ENCODE assay signal across 8 cellular contexts in the genomic region with DNA sequence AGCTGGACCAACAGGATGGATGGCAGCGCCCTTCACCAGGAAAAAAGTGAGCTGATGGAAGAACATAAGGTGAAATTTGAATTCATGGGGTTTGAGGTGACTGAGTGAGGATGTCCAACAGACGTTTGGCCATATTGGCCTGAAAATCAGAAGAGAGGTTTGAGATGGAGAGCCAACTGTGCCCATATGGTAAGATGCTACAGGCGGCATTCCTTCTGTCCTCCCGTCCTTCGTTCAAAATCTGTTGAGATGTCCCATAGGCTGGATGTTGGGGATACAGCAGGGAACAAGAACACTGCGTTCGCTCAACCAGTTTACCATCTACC. TPM values are rescaled to one million over a fixed set of nuclear protein-coding genes. Genes with fewer than 3 reads are reported as not detected.
DNase-seq lines count a peak whose midpoint lies in the region; ATAC-seq and TF ChIP-seq lines count a peak whose summit lies in the region.

No MANE protein-coding gene starts in this region.

- H3K4me3 Mint-ChIP-seq in central memory CD8-positive, alpha-beta T cell: peak overlapping the region; percentile 91

- H3K9me3 Mint-ChIP-seq in central memory CD8-positive, alpha-beta T cell: no peaks in the 10 kb centered on the region

- H3K27ac ChIP-seq in HL-60 (replicated peaks): peak overlapping the region; percentile 71

- no peaks in the 10 kb centered on the region for H3K27me3 ChIP-seq in GM06990 (replicated peaks; ENCODE audit: control insufficient read depth, insufficient read depth, low read length)
- H3K27me3 ChIP-seq in HL-60 (ENCODE audit: insufficient read depth, poor library complexity, severe bottlenecking): no peaks in the 10 kb centered on the region
- H3K27me3 ChIP-seq in mononuclear cell (ENCODE audit: insufficient read depth, low read length): peaks cover 7% of the 10 kb centered on the region

- no peaks in the 10 kb centered on the region for H3K9me3 ChIP-seq in mononuclear cell (ENCODE audit: low read depth, low read length)

- peak overlapping the region; percentile 90 for H3K27ac Mint-ChIP-seq in central memory CD8-positive, alpha-beta T cell (ENCODE audit: low read depth)

- no peaks in the 10 kb centered on the region; the same call in none of the 2 replicates for H3K36me3 ChIP-seq in GM06990 (ENCODE audit: control insufficient read depth, insufficient read depth, low read length)

- no peak for ATAC-seq in central memory CD8-positive, alpha-beta T cell (replicated peaks; ENCODE audit: extremely low read depth, poor library complexity, severe bottlenecking)

- no peak for DNase-seq in GM06990 (ENCODE audit: extremely low read depth, insufficient read length)
- DNase-seq in HL-60 (ENCODE audit: low read depth in 1 of 2, low spot score in 1 of 2): no peak
- no peak for DNase-seq in central memory CD8-positive, alpha-beta T cell (ENCODE audit: low spot score in 2 of 2)
- DNase-seq in NCI-H510A treated with DMSO at 0.1 percent for 48 hours (lab: John Stamatoyannopoulos, UW): no peak
- no peak for DNase-seq in GM20000 (ENCODE audit: low spot score)
- no peak for DNase-seq in NCI-H345 treated with DMSO at 0.1 percent for 48 hours (lab: John Stamatoyannopoulos, UW; ENCODE audit: unreplicated experiment)
- no peak for DNase-seq in GDM1 (lab: John Stamatoyannopoulos, UW)

- H3K4me3 ChIP-seq in GM06990 (replicated peaks; ENCODE audit: low read depth, low read length): peak overlapping the region; percentile 85
- peak overlapping the region; percentile 72 for H3K4me3 ChIP-seq in HL-60 (replicated peaks; ENCODE audit: insufficient read depth, low read length)
- peak overlapping the region; percentile 60 for H3K4me3 ChIP-seq in mononuclear cell (ENCODE audit: low read length)

- H3K36me3 Mint-ChIP-seq in central memory CD8-positive, alpha-beta T cell (ENCODE audit: insufficient read depth): peaks cover 40% of the 10 kb centered on the region

- H3K4me1 Mint-ChIP-seq in central memory CD8-positive, alpha-beta T cell: peaks cover 35% of the 10 kb centered on the region

- H3K4me1 ChIP-seq in mononuclear cell (ENCODE audit: insufficient read depth, low read length): peaks cover 25% of the 10 kb centered on the region

- TF ChIP-seq CTCF in GM06990 (IDR thresholded peaks at IDR 0.05; ENCODE audit: insufficient read depth, low read length, poor library complexity, severe bottlenecking) (no peak), HL-60 (IDR thresholded peaks at IDR 0.05; ENCODE audit: insufficient read depth, low read length) (no peak), GM20000 (IDR thresholded peaks at IDR 0.05; ENCODE audit: extremely low read depth, missing control alignments) (no peak)

- peaks cover 12% of the 10 kb centered on the region for H3K27me3 Mint-ChIP-seq in central memory CD8-positive, alpha-beta T cell

RNA-seq across cellular contexts. Expression of a gene that starts 0.5 kb away (rescaled TPM):
- total RNA-seq in mononuclear cell: 40.9 TPM
